In genomic region chr19:7729211-7729610, GRCh38 we compare ENCODE assay signal across 16 cellular contexts. TPM values are rescaled to one million over a fixed set of nuclear protein-coding genes. Genes with fewer than 3 reads are reported as not detected.
DNase-seq lines count a peak whose midpoint lies in the region; ATAC-seq lines count a peak whose summit lies in the region.
"Had no signal": no experiment of that assay in that cellular context is flagged by ENCODE, and none has a peak within 500 bp of the region (broad histone marks: within the 10 kb centered on the region; RNA-seq: fewer than 3 reads in every experiment).

No MANE protein-coding gene starts in this region.

- peaks cover 13 to 25% of the 10 kb centered on the region in 2 donors for H3K27me3 Mint-ChIP-seq in stimulated activated naive B cell treated with anti-CD40 and anti-IgM and Interleukin-4, amounts not matched to agents 10 μg/mL and 1 μg/mL and 100 μg/mL, for 72 hours

- peak overlapping the region; percentile 93 for H3K27ac Mint-ChIP-seq in stimulated activated naive B cell treated with anti-CD40 and anti-IgM and Interleukin-4, amounts not matched to agents 10 μg/mL and 1 μg/mL and 100 μg/mL, for 72 hours
- H3K27ac Mint-ChIP-seq: activated naive CD8-positive, alpha-beta T cell; nephron had no signal

- ATAC-seq in stimulated activated naive B cell treated with anti-CD40 and anti-IgM and Interleukin-4, amounts not matched to agents 10 μg/mL and 1 μg/mL and 100 μg/mL, for 72 hours (replicated peaks) = peak; percentile 50 to 66
- no peak for ATAC-seq in sciatic nerve

- H3K4me1 Mint-ChIP-seq in stimulated activated naive B cell treated with anti-CD40 and anti-IgM and Interleukin-4, amounts not matched to agents 10 μg/mL and 1 μg/mL and 100 μg/mL, for 72 hours = peaks cover 32 to 65% of the 10 kb centered on the region in 2 donors
- H3K4me1 Mint-ChIP-seq: nephron had no signal

- intact Hi-C loops in sciatic nerve (cut with DNase I) = no loop called here

- peaks cover 7% of the 10 kb centered on the region in 2 donors for H3K9me3 Mint-ChIP-seq in stimulated activated naive B cell treated with anti-CD40 and anti-IgM and Interleukin-4, amounts not matched to agents 10 μg/mL and 1 μg/mL and 100 μg/mL, for 72 hours
- H3K9me3 Mint-ChIP-seq: nephron had no signal

- DNase-seq in stimulated activated CD4-positive, alpha-beta T cell treated with anti-CD3 and anti-CD28 coated beads, Interleukin-15, amount 100 ng/mL, for 24 hours = peak; percentile 17
- DNase-seq in stimulated activated CD4-positive, alpha-beta T cell treated with anti-CD3 and anti-CD28 coated beads, Interleukin-4, amount 100 ng/mL, for 1 hour = no peak
- DNase-seq in RPMI8226 (peak; percentile 33), sciatic nerve (ENCODE audit: low spot score) (no peak)
- DNase-seq in stimulated activated naive B cell treated with anti-CD40 and anti-IgM and Interleukin-4, amounts not matched to agents 10 μg/mL and 1 μg/mL and 100 μg/mL, for 72 hours = no peak
- DNase-seq in activated CD4-positive, alpha-beta T cell treated with anti-CD3 and anti-CD28 coated beads, Interleukin-2, amount 50 U/mL, for 4 hours = no peak
- DNase-seq: activated CD4-positive, CD25-positive, alpha-beta regulatory T cell treated with anti-CD3 and anti-CD28 coated beads, Interleukin-2, amount 50 U/mL, for 72 hours; IMR-90; NCI-H1694; T-helper 1 cell had no signal

- peaks cover 18 to 19% of the 10 kb centered on the region in 2 donors for H3K36me3 Mint-ChIP-seq in stimulated activated naive B cell treated with anti-CD40 and anti-IgM and Interleukin-4, amounts not matched to agents 10 μg/mL and 1 μg/mL and 100 μg/mL, for 72 hours

- H3K4me3 Mint-ChIP-seq in stimulated activated naive B cell treated with anti-CD40 and anti-IgM and Interleukin-4, amounts not matched to agents 10 μg/mL and 1 μg/mL and 100 μg/mL, for 72 hours = peak overlapping the region; percentile 84 to 90
- H3K4me3 Mint-ChIP-seq: nephron had no signal

RNA-seq across cellular contexts. Expression of gene CLEC4G, which starts 2.7 kb away (rescaled TPM):
- 2.8 TPM for total RNA-seq in sciatic nerve
- total RNA-seq: IMR-90, NCI-H460, pulmonary artery endothelial cell, RPMI7951 had no signal

RNA-seq across cellular contexts. Expression of gene CD209, which starts 18.1 kb away (rescaled TPM):
- total RNA-seq in sciatic nerve = 20.1 TPM
- total RNA-seq: IMR-90, NCI-H460, pulmonary artery endothelial cell, RPMI7951 had no signal

RNA-seq across cellular contexts. Expression of gene FCER2, which starts 27.3 kb away (rescaled TPM):
- 3.7 TPM for total RNA-seq in sciatic nerve
- total RNA-seq: IMR-90, NCI-H460, pulmonary artery endothelial cell, RPMI7951 had no signal

RNA-seq across cellular contexts. Expression of gene CLEC4M, which starts 33.8 kb away (rescaled TPM):
- total RNA-seq in sciatic nerve = not detected
- total RNA-seq: IMR-90, RPMI7951, temporal lobe had no signal

RNA-seq across cellular contexts. Expression of gene TRAPPC5, which starts 48.6 kb away (rescaled TPM):
- 58.0 TPM for total RNA-seq in sciatic nerve

Comparison
In these comparisons a context has a peak if more than half of its experiments do, and no peak if none do; other contexts are left out.
1. DNase-seq: peak in stimulated activated CD4-positive, alpha-beta T cell treated with anti-CD3 and anti-CD28 coated beads, Interleukin-15, amount 100 ng/mL, for 24 hours (single experiment) and RPMI8226 (single experiment); none in stimulated activated CD4-positive, alpha-beta T cell treated with anti-CD3 and anti-CD28 coated beads, Interleukin-4, amount 100 ng/mL, for 1 hour (single experiment), stimulated activated naive B cell treated with anti-CD40 and anti-IgM and Interleukin-4, amounts not matched to agents 10 μg/mL and 1 μg/mL and 100 μg/mL, for 72 hours (single experiment), activated CD4-positive, alpha-beta T cell treated with anti-CD3 and anti-CD28 coated beads, Interleukin-2, amount 50 U/mL, for 4 hours (0 of 2) and sciatic nerve (single experiment).